Comparison of ENCODE assay signal across 9 cellular contexts in the genomic region with DNA sequence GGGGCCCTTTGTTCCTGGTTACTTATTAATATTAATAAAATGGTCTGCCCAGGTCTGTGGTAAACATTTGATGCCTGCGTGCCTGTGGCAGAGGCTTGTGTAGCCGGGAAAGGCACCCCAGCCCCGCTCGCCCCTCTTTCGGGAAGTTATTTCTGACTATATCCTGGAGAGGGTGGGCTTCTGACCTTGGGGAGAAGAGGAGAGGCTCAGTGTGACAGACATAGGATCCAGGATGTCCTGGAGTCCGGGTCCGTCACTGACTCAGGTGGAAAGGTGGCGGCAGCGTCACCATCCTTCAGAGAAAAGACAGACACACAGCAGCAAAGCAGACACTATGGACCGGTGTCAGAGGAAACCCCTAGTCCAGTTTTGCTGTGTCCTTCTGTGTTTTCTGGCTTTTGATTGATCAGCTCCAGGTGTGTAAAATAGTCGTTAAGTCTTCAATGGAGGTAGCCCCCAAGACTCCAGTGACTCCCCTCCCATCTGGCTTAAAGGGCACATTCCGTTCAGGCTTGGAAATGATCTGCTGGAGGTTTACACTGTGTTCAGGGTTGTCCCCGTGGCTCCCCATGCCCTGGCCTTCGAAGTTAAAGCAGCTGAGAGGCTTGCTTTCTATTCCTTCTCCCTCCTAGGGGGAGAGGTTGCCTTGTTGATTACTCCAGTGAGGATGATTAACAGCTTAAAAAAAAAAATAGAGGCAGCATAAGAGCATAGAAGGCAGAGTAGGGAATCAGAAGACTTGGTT.
A peak's percentile ranks its signal among the peaks of the same experiment; 100 is the strongest.
DNase-seq lines count a peak whose midpoint lies in the region; ATAC-seq and TF ChIP-seq lines count a peak whose summit lies in the region.
"Had no signal": no experiment of that assay in that cellular context is flagged by ENCODE, and none has a peak within 500 bp of the region (broad histone marks: within the 10 kb centered on the region; RNA-seq: fewer than 3 reads in every experiment).

No MANE protein-coding gene starts in this region.

- H3K9me3 ChIP-seq in CD8-positive, alpha-beta memory T cell (ENCODE audit: low read length), result no peaks in the 10 kb centered on the region
- H3K9me3 ChIP-seq in OCI-LY3 (ENCODE audit: insufficient read depth, low read length) (no peaks in the 10 kb centered on the region), esophagus squamous epithelium (no peaks in the 10 kb centered on the region), prostate gland (no peaks in the 10 kb centered on the region)

- DNase-seq in CD8-positive, alpha-beta memory T cell, result no peak
- DNase-seq in esophagus squamous epithelium (lab: John Stamatoyannopoulos, UW) (no peak), prostate gland (ENCODE audit: low spot score) (no peak), iPS-NIHi7 (ENCODE audit: extremely low spot score) (no peak), HUDEP-2 (lab: John Stamatoyannopoulos, UW; ENCODE audit: unreplicated experiment in 76 of 76) (no peak), NOMO-1 (lab: John Stamatoyannopoulos, UW; ENCODE audit: unreplicated experiment in 2 of 2) (no peak)

- 63 to 77% methylated on average over 9 to 12 of the region's 14 CpGs for WGBS in esophagus squamous epithelium, 2 donors
- 72% methylated on average over 14 of the region's 14 CpGs for WGBS in prostate gland

- no peak for ATAC-seq in HG02970 (IDR thresholded peaks at IDR 0.05; ENCODE audit: low FRiP score, unreplicated experiment)

- TF ChIP-seq CTCF in OCI-LY3 (IDR thresholded peaks at IDR 0.05; ENCODE audit: low read depth, low read length) (no peak), esophagus squamous epithelium (IDR thresholded peaks at IDR 0.05) (no peak), prostate gland (IDR thresholded peaks at IDR 0.05) (no peak)

- H3K27ac Mint-ChIP-seq in CD8-positive, alpha-beta memory T cell, result peak overlapping the region in 6 of 8 donors; percentile 6 to 61 (median 38)
- H3K27ac Mint-ChIP-seq: activated CD4-positive, alpha-beta T cell treated with anti-CD3 and anti-CD28 coated beads for 36 hours had no signal

- POLR2A ChIA-PET in CD8-positive, alpha-beta memory T cell (lab: Charles Lee), result no interaction called here

- H3K36me3 Mint-ChIP-seq in CD8-positive, alpha-beta memory T cell, result peaks cover 0 to 16% (median 3%) of the 10 kb centered on the region in 3 donors

- H3K9ac ChIP-seq in OCI-LY3 (ENCODE audit: low read length), result peak overlapping the region; percentile 55

- no peaks in the 10 kb centered on the region for H3K9me3 Mint-ChIP-seq in CD8-positive, alpha-beta memory T cell

- TF ChIP-seq POLR2A in esophagus squamous epithelium (IDR thresholded peaks at IDR 0.05) (no peak), prostate gland (IDR thresholded peaks at IDR 0.05) (no peak)

- H3K27me3 ChIP-seq in CD8-positive, alpha-beta memory T cell (ENCODE audit: insufficient read depth, low read length, poor library complexity, severe bottlenecking), result no peaks in the 10 kb centered on the region
- no peaks in the 10 kb centered on the region for H3K27me3 ChIP-seq in OCI-LY3 (ENCODE audit: low read depth, low read length)
- no peaks in the 10 kb centered on the region for H3K27me3 ChIP-seq in esophagus squamous epithelium
- no peaks in the 10 kb centered on the region for H3K27me3 ChIP-seq in prostate gland (replicated peaks; ENCODE audit: insufficient read depth)

- H3K27me3 Mint-ChIP-seq in CD8-positive, alpha-beta memory T cell, result no peaks in the 10 kb centered on the region
- H3K27me3 Mint-ChIP-seq: activated CD4-positive, alpha-beta T cell treated with anti-CD3 and anti-CD28 coated beads for 36 hours had no signal

- no peaks in the 10 kb centered on the region for H3K4me1 ChIP-seq in CD8-positive, alpha-beta memory T cell (ENCODE audit: insufficient read depth, low read length)
- peaks cover 47% of the 10 kb centered on the region for H3K4me1 ChIP-seq in OCI-LY3 (ENCODE audit: low read length)
- peaks cover 8 to 34% (median 14%) of the 10 kb centered on the region in 3 donors for H3K4me1 ChIP-seq in esophagus squamous epithelium
- no peaks in the 10 kb centered on the region for H3K4me1 ChIP-seq in prostate gland (replicated peaks)

- no peaks in the 10 kb centered on the region for H3K79me2 ChIP-seq in OCI-LY3 (ENCODE audit: low read length)

- no peak overlapping the region for H2AFZ ChIP-seq in OCI-LY3 (ENCODE audit: low read depth, low read length)

- H3K4me1 Mint-ChIP-seq in CD8-positive, alpha-beta memory T cell, result peaks cover 9 to 29% (median 21%) of the 10 kb centered on the region in 3 donors
- H3K4me1 Mint-ChIP-seq: activated CD4-positive, alpha-beta T cell treated with anti-CD3 and anti-CD28 coated beads for 36 hours had no signal

- no peak overlapping the region for H3K4me3 ChIP-seq in CD8-positive, alpha-beta memory T cell (ENCODE audit: low read length)
- peak overlapping the region; percentile 76 for H3K4me3 ChIP-seq in OCI-LY3 (ENCODE audit: low read length)
- H3K4me3 ChIP-seq in esophagus squamous epithelium, result peak overlapping the region in 2 of 4 donors; percentile 3 to 22
- H3K4me3 ChIP-seq in prostate gland, result no peak overlapping the region

- no peaks in the 10 kb centered on the region for H4K20me1 ChIP-seq in OCI-LY3 (ENCODE audit: insufficient read depth, low read length)

- H3K4me2 ChIP-seq in OCI-LY3 (ENCODE audit: low read length), result peak overlapping the region; percentile 70

- H3K4me3 Mint-ChIP-seq in CD8-positive, alpha-beta memory T cell, result no peak overlapping the region
- H3K4me3 Mint-ChIP-seq: activated CD4-positive, alpha-beta T cell treated with anti-CD3 and anti-CD28 coated beads for 36 hours had no signal

- intact Hi-C loops in esophagus squamous epithelium (cut with DNase I), result no loop called here
- intact Hi-C loops in prostate gland (cut with DNase I), result loop anchor here (2.0 to 10.0 kb wide), 3 partner anchors 259 to 407 kb away; a partner anchor contains a TSS

- CTCF ChIA-PET in CD8-positive, alpha-beta memory T cell (lab: Charles Lee), result interaction anchor here (2.5 kb wide), 1 partner anchor 8 kb away, joined by 12 read pairs; no protein-coding TSS in a partner anchor

- no peak overlapping the region for H3K27ac ChIP-seq in CD8-positive, alpha-beta memory T cell (ENCODE audit: low read depth, low read length)
- H3K27ac ChIP-seq in OCI-LY3 (ENCODE audit: low read length) (peak overlapping the region; percentile 50), esophagus squamous epithelium (peak overlapping the region; percentile 43 to 90 (median 81)), prostate gland (peak overlapping the region; percentile 61 to 67)

- no peaks in the 10 kb centered on the region for H3K36me3 ChIP-seq in CD8-positive, alpha-beta memory T cell (ENCODE audit: insufficient read depth, low read length)
- H3K36me3 ChIP-seq in OCI-LY3 (replicated peaks; ENCODE audit: low read depth, low read length) (no peaks in the 10 kb centered on the region), esophagus squamous epithelium (no peaks in the 10 kb centered on the region), prostate gland (no peaks in the 10 kb centered on the region)
